In genomic region chr2:75055307-75055819, GRCh38 we compare ENCODE assay signal across 1 cellular context.
TF ChIP-seq lines count a peak whose summit lies in the region.

No MANE protein-coding gene starts in this region.

TF ChIP-seq in IMR-90, 13 proteins besides CTCF, POLR2A, EP300 and RAD21 (continued from another document):
- TF ChIP-seq MAZ (IDR thresholded peaks at IDR 0.05; ENCODE audit: borderline replicate concordance, low read depth, low read length) (no peak), CEBPB (IDR thresholded peaks at IDR 0.05; ENCODE audit: low read depth, low read length) (no peak), CHD1 (IDR thresholded peaks at IDR 0.05; ENCODE audit: low read depth, low read length) (no peak), FOS (IDR thresholded peaks at IDR 0.05; ENCODE audit: low read depth, low read length) (no peak), USF2 (IDR thresholded peaks at IDR 0.05; ENCODE audit: low read depth, low read length) (no peak), MXI1 (IDR thresholded peaks at IDR 0.05; ENCODE audit: borderline replicate concordance, low read depth, low read length) (no peak), BHLHE40 (IDR thresholded peaks at IDR 0.05; ENCODE audit: low read depth, low read length) (no peak), RFX5 (IDR thresholded peaks at IDR 0.05; ENCODE audit: low read depth, low read length) (no peak), SMC3 (IDR thresholded peaks at IDR 0.05; ENCODE audit: low read depth, low read length) (no peak), NFE2L2 (IDR thresholded peaks at IDR 0.05; ENCODE audit: low read depth, low read length) (no peak)
